In genomic region chr1:65762081-65762862, GRCh38 we compare ENCODE assay signal across 16 cellular contexts. TPM values are rescaled to one million over a fixed set of nuclear protein-coding genes. Genes with fewer than 3 reads are reported as not detected.
DNase-seq lines count a peak whose midpoint lies in the region; ATAC-seq and TF ChIP-seq lines count a peak whose summit lies in the region.
"Had no signal": no experiment of that assay in that cellular context is flagged by ENCODE, and none has a peak within 500 bp of the region (broad histone marks: within the 10 kb centered on the region; RNA-seq: fewer than 3 reads in every experiment).

No MANE protein-coding gene starts in this region.

- peak overlapping the region; percentile 71 for H2AFZ ChIP-seq in osteoblast (ENCODE audit: low read length)

- H3K27me3 ChIP-seq in osteoblast (ENCODE audit: insufficient read depth, low read length), result no peaks in the 10 kb centered on the region
- H3K27me3 ChIP-seq in ascending aorta, result no peaks in the 10 kb centered on the region

- peaks cover 6% of the 10 kb centered on the region for H3K4me1 ChIP-seq in osteoblast (ENCODE audit: insufficient read depth, low read length)
- no peaks in the 10 kb centered on the region for H3K4me1 ChIP-seq in ascending aorta
- H3K4me1 ChIP-seq: prostate gland had no signal

- H3K36me3 ChIP-seq in osteoblast (ENCODE audit: insufficient read depth, low read length) (no peaks in the 10 kb centered on the region), ascending aorta (no peaks in the 10 kb centered on the region)
- H3K36me3 ChIP-seq: prostate gland had no signal

- H3K27ac ChIP-seq in osteoblast (ENCODE audit: low read depth, low read length), result peak overlapping the region; percentile 43
- H3K27ac ChIP-seq in ascending aorta, result no peak overlapping the region
- H3K27ac ChIP-seq: prostate gland had no signal

- H3K4me2 ChIP-seq in osteoblast (ENCODE audit: insufficient read depth, low read length), result peak overlapping the region; percentile 61

- peak; percentile 60 for DNase-seq in dedifferentiated amniotic fluid mesenchymal stem cell (ENCODE audit: extremely low spot score)
- peak; percentile 63 for DNase-seq in osteoblast (ENCODE audit: insufficient read length, low spot score, missing footprints)
- no peak for DNase-seq in NCI-H2196 treated with DMSO at 0.1 percent for 48 hours (lab: John Stamatoyannopoulos, UW; ENCODE audit: unreplicated experiment)
- DNase-seq in NCI-H1048 (lab: John Stamatoyannopoulos, UW), result no peak
- DNase-seq in ascending aorta (ENCODE audit: low spot score in 2 of 2), result no peak
- DNase-seq: activated B cell treated with CpG ODN at 0.5 μM for 24 hours; activated T-cell treated with anti-CD3 and anti-CD28 coated beads, Interleukin-2, amount 50 U/mL, for 24 hours; aorta; CD8-positive, alpha-beta T cell; effector CD8-positive, alpha-beta T cell; NCI-H1417 treated with DMSO at 0.1 percent for 48 hours had no signal

- peak overlapping the region; percentile 50 for H3K4me3 ChIP-seq in osteoblast (ENCODE audit: insufficient read depth, low read length)
- no peak overlapping the region for H3K4me3 ChIP-seq in ascending aorta
- H3K4me3 ChIP-seq: prostate gland had no signal

- no peaks in the 10 kb centered on the region for H4K20me1 ChIP-seq in osteoblast (ENCODE audit: insufficient read depth, low read length)

- intact Hi-C loops in ascending aorta (cut with DNase I), result no loop called here

- TF ChIP-seq CTCF in osteoblast (IDR thresholded peaks at IDR 0.05; ENCODE audit: extremely low read depth, low read depth, low read length) (no peak), ascending aorta (IDR thresholded peaks at IDR 0.05) (no peak)

- ATAC-seq in GM18868 (IDR thresholded peaks at IDR 0.05; ENCODE audit: unreplicated experiment), result peak; percentile 61
- peak; percentile 79 for ATAC-seq in HG02885 (IDR thresholded peaks at IDR 0.05; ENCODE audit: poor library complexity, unreplicated experiment)
- no peak for ATAC-seq in HG03521 (IDR thresholded peaks at IDR 0.05; ENCODE audit: unreplicated experiment)
- ATAC-seq: CD8-positive, alpha-beta T cell; SK-N-SH treated with all-trans-retinoic acid at 6 μM for 48 hours had no signal

- H3K9me3 ChIP-seq in osteoblast (ENCODE audit: low read depth, low read length) (no peaks in the 10 kb centered on the region), ascending aorta (no peaks in the 10 kb centered on the region)
- H3K9me3 ChIP-seq: prostate gland had no signal

- no peaks in the 10 kb centered on the region for H3K79me2 ChIP-seq in osteoblast (ENCODE audit: insufficient read depth, low read length)

RNA-seq across cellular contexts. Expression of gene PDE4B, which starts 30.4 kb away (rescaled TPM):
- 19.2 and 21.4 TPM in 2 replicates for total RNA-seq in osteoblast
- total RNA-seq in ascending aorta, result 4.5 TPM

Comparison
In these comparisons a context has a peak if more than half of its experiments do, and no peak if none do; other contexts are left out.
1. DNase-seq: peak in dedifferentiated amniotic fluid mesenchymal stem cell (single experiment) and osteoblast (single experiment); none in NCI-H2196 treated with DMSO at 0.1 percent for 48 hours (single experiment), NCI-H1048 (single experiment) and ascending aorta (0 of 2).